In genomic region chr2:73292906-73293533, GRCh38 we compare ENCODE assay signal across 8 cellular contexts. TPM values are rescaled to one million over a fixed set of nuclear protein-coding genes. Genes with fewer than 3 reads are reported as not detected.
DNase-seq lines count a peak whose midpoint lies in the region; ATAC-seq, FAIRE-seq and TF ChIP-seq lines count a peak whose summit lies in the region.

No MANE protein-coding gene starts in this region.

- no peaks in the 10 kb centered on the region for H3K9me3 Mint-ChIP-seq in memory B cell

- no peak overlapping the region for H3K56ac ChIP-seq in IMR-90 (ENCODE audit: extremely low read depth, insufficient read depth, low read length)

- DNase-seq in GM12892 (ENCODE audit: insufficient read length) (peak; percentile 27), IMR-90 (no peak), K562 (ENCODE audit: extremely low read depth in 1 of 4, low spot score in 3 of 4) (no peak), memory B cell (ENCODE audit: low spot score in 2 of 2) (no peak), kidney glomerular epithelial cell (lab: John Stamatoyannopoulos, UW) (no peak), Ammon's horn (ENCODE audit: low spot score) (no peak), GM10248 (ENCODE audit: extremely low spot score) (no peak), A172 (ENCODE audit: low spot score) (no peak)

- in situ Hi-C loops in IMR-90 (cut with MboI; ENCODE audit: low sequenced_read_pairs) = no loop called here
- in situ Hi-C loops in K562 (cut with MboI) = no loop called here

- H3K23ac ChIP-seq in IMR-90 (ENCODE audit: low read depth, low read length) = no peak overlapping the region

- no peak overlapping the region for H2AK5ac ChIP-seq in IMR-90 (ENCODE audit: low read depth, low read length)

- H3K79me2 ChIP-seq in K562 (ENCODE audit: control insufficient read depth, insufficient read depth, low read length) = no peaks in the 10 kb centered on the region

- H2BK5ac ChIP-seq in IMR-90 (ENCODE audit: low read depth, low read length, poor library complexity, severe bottlenecking) = no peak overlapping the region

- TF ChIP-seq POLR2A in GM12892 (IDR thresholded peaks at IDR 0.05; ENCODE audit: low read depth, low read length) (no peak), IMR-90 (IDR thresholded peaks at IDR 0.05; ENCODE audit: low read depth, low read length) (no peak), K562 (conservative IDR thresholded peaks at IDR 0.05) (no peak)

- TF ChIP-seq RAD21 in IMR-90 (IDR thresholded peaks at IDR 0.05; ENCODE audit: low read length) = no peak
- TF ChIP-seq RAD21 in K562 (CRISPR knock-in tag; conservative IDR thresholded peaks at IDR 0.05 in 1 of 2, IDR thresholded peaks at IDR 0.05 in 1 of 2) = no peak

- no peak for TF ChIP-seq CTCF in IMR-90 (conservative IDR thresholded peaks at IDR 0.05; ENCODE audit: low read depth, low read length)
- TF ChIP-seq CTCF in K562 (IDR thresholded peaks at IDR 0.05 in 2 of 3, conservative IDR thresholded peaks at IDR 0.05 in 1 of 3; ENCODE audit: insufficient read depth in 2 of 3, low read depth in 1 of 3, low read length in 3 of 3) = no peak
- TF ChIP-seq CTCF in GM10248 (IDR thresholded peaks at IDR 0.05; ENCODE audit: control extremely low read depth, extremely low read depth, low read depth, missing control alignments) = no peak

- intact Hi-C loops in IMR-90 (cut with micrococcal nuclease) = no loop called here
- intact Hi-C loops in K562 (cut with micrococcal nuclease) = no loop called here

- no peaks in the 10 kb centered on the region; the same call in 1 of the 2 replicates for H3K4me1 ChIP-seq in IMR-90 (ENCODE audit: control insufficient read depth, insufficient read depth, low read length)
- peaks cover 0 to 28% of the 10 kb centered on the region in 2 experiments; a peak in 2 of 5 replicates for H3K4me1 ChIP-seq in K562 (replicated peaks in 1 of 2; ENCODE audit: control insufficient read depth in 2 of 2, insufficient read depth in 2 of 2, low read length in 2 of 2)

- H4K20me1 ChIP-seq in IMR-90 (ENCODE audit: insufficient read depth, low read length) = peaks cover 5% of the 10 kb centered on the region; the same call in 1 of the 2 replicates
- H4K20me1 ChIP-seq in K562 (replicated peaks; ENCODE audit: control insufficient read depth, insufficient read depth, low read length) = peaks cover 3% of the 10 kb centered on the region; the same call in 1 of the 2 replicates

- 2% methylated on average over 30 of the region's 64 CpGs; no CpG with 5 or more reads in 1 of the 2 experiments for WGBS in IMR-90 (ENCODE audit: extremely low coverage in 2 of 2, insufficient read length in 1 of 2), 2 experiments
- 21% methylated on average over 24 of the region's 64 CpGs for WGBS in K562 (ENCODE audit: insufficient coverage, low coverage, missing lambda C conversion rate)

- H2AK9ac ChIP-seq in IMR-90 (replicated peaks; ENCODE audit: low read depth, low read length, poor library complexity) = no peak overlapping the region

- no peak overlapping the region for H3K18ac ChIP-seq in IMR-90 (ENCODE audit: low read depth, low read length)

- H3K4me3 ChIP-seq in IMR-90 (ENCODE audit: insufficient read depth, low read depth, low read length) (peak overlapping the region; percentile 65), K562 (peak overlapping the region; percentile 36; the same call in 1 of the 2 replicates)

- H3K36me3 Mint-ChIP-seq in memory B cell = no peaks in the 10 kb centered on the region

- H3K27me3 ChIP-seq in IMR-90 (ENCODE audit: control insufficient read depth, insufficient read depth, low read length) (peaks cover 65% of the 10 kb centered on the region), K562 (ENCODE audit: control insufficient read depth in 2 of 2, insufficient read depth in 2 of 2, low read length in 2 of 2) (peaks cover 5 to 41% of the 10 kb centered on the region in 2 experiments; a peak in 4 of 5 replicates)

- H3K4me3 Mint-ChIP-seq in memory B cell = peak overlapping the region; percentile 82

- H3K9me1 ChIP-seq in IMR-90 (ENCODE audit: insufficient read depth, low read length) (no peaks in the 10 kb centered on the region), K562 (ENCODE audit: control insufficient read depth, insufficient read depth, low read length) (peaks cover 2% of the 10 kb centered on the region)

- H3K14ac ChIP-seq in IMR-90 (replicated peaks; ENCODE audit: low read depth, low read length) = no peak overlapping the region

- no peaks in the 10 kb centered on the region for H3K79me1 ChIP-seq in IMR-90 (ENCODE audit: low read depth in 1 of 2, low read length in 2 of 2)

- H3K4ac ChIP-seq in IMR-90 (ENCODE audit: low read depth, low read length) = no peak overlapping the region

- H4K5ac ChIP-seq in IMR-90 (ENCODE audit: low read depth, low read length) = no peak overlapping the region

- no peak; the same call in 1 of the 2 replicates for ATAC-seq in IMR-90 (ENCODE audit: low read depth)
- ATAC-seq in K562 = no peak
- ATAC-seq in memory B cell (ENCODE audit: low read depth) = no peak

- H2BK15ac ChIP-seq in IMR-90 (ENCODE audit: low read depth, low read length) = no peak overlapping the region

- H3K27ac Mint-ChIP-seq in memory B cell = peak overlapping the region; percentile 63

- CTCF ChIA-PET in IMR-90 (lab: Yijun Ruan, JAX) = no interaction called here
- CTCF ChIA-PET in K562 (lab: Yijun Ruan, JAX; ENCODE audit: low intra/inter-chr PET ratio) = interaction anchor here (0.7 kb wide), 1 partner anchor 15 kb away, joined by 3 read pairs; no protein-coding TSS in a partner anchor
- CTCF ChIA-PET in GM10248 (lab: Yijun Ruan, JAX) = interaction anchor here (1.2 to 4.3 kb wide), 3 partner anchors 10 to 116 kb away, joined by 3 to 17 read pairs (median 4); no protein-coding TSS in a partner anchor

- FAIRE-seq in GM12892 (lab: Jason Lieb, UNC) = no peak
- FAIRE-seq in K562 (lab: Jason Lieb, UNC) = no peak

- no peaks in the 10 kb centered on the region for H3K36me3 ChIP-seq in IMR-90 (ENCODE audit: control insufficient read depth, insufficient read depth, low read length)
- no peaks in the 10 kb centered on the region for H3K36me3 ChIP-seq in K562 (ENCODE audit: control insufficient read depth, insufficient read depth, low read length)

- peaks cover 5% of the 10 kb centered on the region for H3K4me1 Mint-ChIP-seq in memory B cell

- peak overlapping the region; percentile 95; the same call in 1 of the 2 replicates for H3K4me2 ChIP-seq in IMR-90 (ENCODE audit: low read depth, low read length)
- H3K4me2 ChIP-seq in K562 (ENCODE audit: insufficient read depth, low read length) = no peak overlapping the region

- dilution Hi-C loops in IMR-90 (cut with HindIII; ENCODE audit: low sequenced_read_pairs, unreplicated experiment) = no loop called here

- H3K9ac ChIP-seq in IMR-90 (ENCODE audit: low read depth, low read length) = no peak overlapping the region
- no peak overlapping the region; a peak in 1 of 4 replicates for H3K9ac ChIP-seq in K562 (ENCODE audit: insufficient read depth in 1 of 2, low read depth in 2 of 2, low read length in 2 of 2)

- no peaks in the 10 kb centered on the region for H3K9me3 ChIP-seq in IMR-90 (ENCODE audit: control insufficient read depth, insufficient read depth, low read length)
- H3K9me3 ChIP-seq in K562 (replicated peaks; ENCODE audit: control insufficient read depth, insufficient read depth, low read depth, low read length) = no peaks in the 10 kb centered on the region

- H4K8ac ChIP-seq in IMR-90 (ENCODE audit: low read depth in 2 of 2, low read length in 2 of 2) = no peak overlapping the region

- no peak overlapping the region for H2BK120ac ChIP-seq in IMR-90 (ENCODE audit: low read depth, low read length)

- no peak overlapping the region for H2BK20ac ChIP-seq in IMR-90 (ENCODE audit: low read depth, low read length)

- BruUV-seq in IMR-90 (replicated peaks; lab: Mats Ljungman, UMichigan) (no TSS peak), K562 (replicated peaks; lab: Mats Ljungman, UMichigan) (no TSS peak)

- H3K27ac ChIP-seq in IMR-90 (ENCODE audit: insufficient read depth, low read length) = no peak overlapping the region
- no peak overlapping the region for H3K27ac ChIP-seq in K562 (ENCODE audit: extremely low read depth, low read depth, low read length)

- H2AFZ ChIP-seq in IMR-90 (replicated peaks; ENCODE audit: low read length, poor library complexity) = peak overlapping the region; percentile 92
- no peak overlapping the region for H2AFZ ChIP-seq in K562 (ENCODE audit: low read depth, low read length)

- no peak overlapping the region for H4K91ac ChIP-seq in IMR-90 (ENCODE audit: insufficient read depth, low read depth, low read length)

- H3K27me3 Mint-ChIP-seq in memory B cell = peaks cover 27% of the 10 kb centered on the region

- POLR2A ChIA-PET in IMR-90 (lab: Charles Lee; ENCODE audit: unreplicated experiment) (no interaction called here), K562 (lab: Yijun Ruan, JAX) (no interaction called here), GM10248 (lab: Yijun Ruan, JAX) (interaction anchor here (0.6 kb wide), 2 partner anchors 167 to 1873 kb away, joined by 3 to 8 read pairs; no protein-coding TSS in a partner anchor)

- no peak for TF ChIP-seq EP300 in K562 (IDR thresholded peaks at IDR 0.05; ENCODE audit: low read length)

RNA-seq across cellular contexts. Expression of gene EGR4, which starts 0.3 kb away (rescaled TPM):
- polyA plus RNA-seq in GM12892 (2012; ENCODE audit: missing spikeins) = not detected
- total RNA-seq in IMR-90 (2012; rRNA removed) = not detected in 2 replicates
- not detected in 2 replicates for polyA plus RNA-seq in IMR-90 (2012; rRNA removed)
- polyA plus RNA-seq in IMR-90 (2012; cell fraction: cytosol; rRNA removed) = 0.14 TPM in 2 replicates
- polyA plus RNA-seq in IMR-90 (2012; cell fraction: nucleus; rRNA removed; ENCODE audit: low replicate concordance) = 0.30 and 0.76 TPM in 2 replicates
- total RNA-seq in K562 (2011; cell fraction: chromatin; rRNA removed; ENCODE audit: low replicate concordance) = not detected in 2 replicates
- not detected in 2 replicates for total RNA-seq in K562 (2011; cell fraction: nucleolus; rRNA removed)
- total RNA-seq in K562 (2011; cell fraction: nucleoplasm; rRNA removed) = not detected in 2 replicates
- total RNA-seq in K562 (2014; rRNA removed) = not detected in 2 replicates
- not detected in 2 replicates for total RNA-seq in K562 (2014; rRNA removed; fragmentation: Illumina TruSeq; extraction: Trizol)
- total RNA-seq in K562 (2015; rRNA removed; fragmentation: Illumina TruSeq; extraction: Trizol) = not detected in 2 replicates
- not detected in 2 replicates for total RNA-seq in K562 (2021)
- polyA plus RNA-seq in K562 (2011; rRNA removed) = not detected in 2 replicates
- not detected in 2 replicates for polyA plus RNA-seq in K562 (2011; cell fraction: cytosol; rRNA removed)
- polyA plus RNA-seq in K562 (2011; cell fraction: nucleus; rRNA removed) = not detected in 2 replicates
- not detected in 2 replicates for polyA plus RNA-seq in K562 (2012)
- polyA plus RNA-seq in K562 (2014; fragmentation: Illumina TruSeq; extraction: Trizol) = not detected in 2 replicates
- polyA plus RNA-seq in K562 (2014; fragmentation: Nextera tagmentation; extraction: Ambion mirVana) = not detected
- polyA plus RNA-seq in K562 (2014; rRNA removed) = not detected in 2 replicates
- polyA minus RNA-seq in K562 (2011; rRNA and poly(A)+ RNA removed) = not detected in 2 replicates
- polyA minus RNA-seq in K562 (2011; cell fraction: cytosol; rRNA and poly(A)+ RNA removed) = not detected in 2 replicates
- not detected in 2 replicates for polyA minus RNA-seq in K562 (2011; cell fraction: nucleus; rRNA and poly(A)+ RNA removed)
- not detected in 2 replicates for total RNA-seq in A172 (2014; rRNA removed; shearing (Covaris generic))

RNA-seq across cellular contexts. Expression of gene FBXO41, which starts 8.7 kb away (rescaled TPM):
- polyA plus RNA-seq in GM12892 (2012; ENCODE audit: missing spikeins) = 17.7 TPM
- total RNA-seq in IMR-90 (2012; rRNA removed) = 0.54 and 0.83 TPM in 2 replicates
- 3.4 and 3.7 TPM in 2 replicates for polyA plus RNA-seq in IMR-90 (2012; rRNA removed)
- 1.5 and 2.1 TPM in 2 replicates for polyA plus RNA-seq in IMR-90 (2012; cell fraction: cytosol; rRNA removed)
- 13.6 and 17.8 TPM in 2 replicates for polyA plus RNA-seq in IMR-90 (2012; cell fraction: nucleus; rRNA removed; ENCODE audit: low replicate concordance)
- 9.4 and 23.0 TPM in 2 replicates for total RNA-seq in K562 (2011; cell fraction: chromatin; rRNA removed; ENCODE audit: low replicate concordance)
- total RNA-seq in K562 (2011; cell fraction: nucleolus; rRNA removed) = 12.6 and 13.2 TPM in 2 replicates
- total RNA-seq in K562 (2011; cell fraction: nucleoplasm; rRNA removed) = 9.8 and 10.7 TPM in 2 replicates
- 3.5 and 4.8 TPM in 2 replicates for total RNA-seq in K562 (2014; rRNA removed)
- 1.5 and 1.9 TPM in 2 replicates for total RNA-seq in K562 (2014; rRNA removed; fragmentation: Illumina TruSeq; extraction: Trizol)
- total RNA-seq in K562 (2015; rRNA removed; fragmentation: Illumina TruSeq; extraction: Trizol) = 1.4 and 1.9 TPM in 2 replicates
- total RNA-seq in K562 (2021) = 7.7 and 8.2 TPM in 2 replicates
- 5.5 and 6.1 TPM in 2 replicates for polyA plus RNA-seq in K562 (2011; rRNA removed)
- polyA plus RNA-seq in K562 (2011; cell fraction: cytosol; rRNA removed) = 5.6 and 7.1 TPM in 2 replicates
- polyA plus RNA-seq in K562 (2011; cell fraction: nucleus; rRNA removed) = 26.4 and 47.6 TPM in 2 replicates
- 3.4 and 4.5 TPM in 2 replicates for polyA plus RNA-seq in K562 (2012)
- 4.1 and 4.4 TPM in 2 replicates for polyA plus RNA-seq in K562 (2014; fragmentation: Illumina TruSeq; extraction: Trizol)
- polyA plus RNA-seq in K562 (2014; fragmentation: Nextera tagmentation; extraction: Ambion mirVana) = under 1 TPM; 0.21 to 0.36 TPM
- polyA plus RNA-seq in K562 (2014; rRNA removed) = 6.8 and 7.1 TPM in 2 replicates
- 3.4 and 4.9 TPM in 2 replicates for polyA minus RNA-seq in K562 (2011; rRNA and poly(A)+ RNA removed)
- 3.2 and 5.6 TPM in 2 replicates for polyA minus RNA-seq in K562 (2011; cell fraction: cytosol; rRNA and poly(A)+ RNA removed)
- polyA minus RNA-seq in K562 (2011; cell fraction: nucleus; rRNA and poly(A)+ RNA removed) = 8.7 and 9.3 TPM in 2 replicates
- total RNA-seq in A172 (2014; rRNA removed; shearing (Covaris generic)) = 2.4 and 2.9 TPM in 2 replicates

RNA-seq across cellular contexts. Expression of gene CCT7, which starts 58.9 kb away (rescaled TPM):
- polyA plus RNA-seq in GM12892 (2012; ENCODE audit: missing spikeins) = 400 TPM
- total RNA-seq in IMR-90 (2012; rRNA removed) (557 and 575 TPM in 2 replicates), K562 (2014; rRNA removed) (638 and 695 TPM in 2 replicates), K562 (2014; rRNA removed; fragmentation: Illumina TruSeq; extraction: Trizol) (579 and 592 TPM in 2 replicates), K562 (2015; rRNA removed; fragmentation: Illumina TruSeq; extraction: Trizol) (599 and 679 TPM in 2 replicates), K562 (2021) (647 and 659 TPM in 2 replicates)
- polyA plus RNA-seq in IMR-90 (2012; rRNA removed) (321 and 329 TPM in 2 replicates), K562 (2011; rRNA removed) (366 and 847 TPM in 2 replicates), K562 (2014; fragmentation: Illumina TruSeq; extraction: Trizol) (833 and 856 TPM in 2 replicates), K562 (2014; fragmentation: Nextera tagmentation; extraction: Ambion mirVana) (100 to 1,000 TPM; 326 to 587 TPM), K562 (2014; rRNA removed) (625 and 697 TPM in 2 replicates)
- 226 and 323 TPM in 2 replicates for polyA plus RNA-seq in IMR-90 (2012; cell fraction: cytosol; rRNA removed)
- polyA plus RNA-seq in IMR-90 (2012; cell fraction: nucleus; rRNA removed; ENCODE audit: low replicate concordance) = 107 and 114 TPM in 2 replicates
- 147 and 196 TPM in 2 replicates for total RNA-seq in K562 (2011; cell fraction: chromatin; rRNA removed; ENCODE audit: low replicate concordance)
- total RNA-seq in K562 (2011; cell fraction: nucleolus; rRNA removed) = 171 and 174 TPM in 2 replicates
- 140 and 154 TPM in 2 replicates for total RNA-seq in K562 (2011; cell fraction: nucleoplasm; rRNA removed)
- 404 and 796 TPM in 2 replicates for polyA plus RNA-seq in K562 (2011; cell fraction: cytosol; rRNA removed)
- polyA plus RNA-seq in K562 (2011; cell fraction: nucleus; rRNA removed) = 126 and 224 TPM in 2 replicates
- polyA plus RNA-seq in K562 (2012) = 329 and 1,243 TPM in 2 replicates
- polyA minus RNA-seq in K562 (2011; rRNA and poly(A)+ RNA removed) = 536 and 870 TPM in 2 replicates
- 230 and 274 TPM in 2 replicates for polyA minus RNA-seq in K562 (2011; cell fraction: cytosol; rRNA and poly(A)+ RNA removed)
- 90.9 and 94.3 TPM in 2 replicates for polyA minus RNA-seq in K562 (2011; cell fraction: nucleus; rRNA and poly(A)+ RNA removed)
- 695 and 768 TPM in 2 replicates for total RNA-seq in A172 (2014; rRNA removed; shearing (Covaris generic))

RNA-seq across cellular contexts. Expression of gene PRADC1, which starts 60.0 kb away (rescaled TPM):
- polyA plus RNA-seq in GM12892 (2012; ENCODE audit: missing spikeins) = 9.5 TPM
- total RNA-seq in IMR-90 (2012; rRNA removed) (13.1 and 14.4 TPM in 2 replicates), K562 (2014; rRNA removed) (43.1 and 47.4 TPM in 2 replicates), K562 (2014; rRNA removed; fragmentation: Illumina TruSeq; extraction: Trizol) (26.1 and 32.9 TPM in 2 replicates), K562 (2015; rRNA removed; fragmentation: Illumina TruSeq; extraction: Trizol) (33.8 and 33.9 TPM in 2 replicates), K562 (2021) (36.3 and 41.2 TPM in 2 replicates)
- polyA plus RNA-seq in IMR-90 (2012; rRNA removed) (18.4 and 23.1 TPM in 2 replicates), K562 (2011; rRNA removed) (23.3 and 34.2 TPM in 2 replicates), K562 (2014; fragmentation: Illumina TruSeq; extraction: Trizol) (36.1 and 38.5 TPM in 2 replicates), K562 (2014; fragmentation: Nextera tagmentation; extraction: Ambion mirVana) (10 to 100 TPM in 1 of 2 experiments, 1 to 10 TPM in 1; 7.3 to 10.7 TPM), K562 (2014; rRNA removed) (40.9 and 43.1 TPM in 2 replicates)
- 18.4 and 22.8 TPM in 2 replicates for polyA plus RNA-seq in IMR-90 (2012; cell fraction: cytosol; rRNA removed)
- 5.8 and 9.0 TPM in 2 replicates for polyA plus RNA-seq in IMR-90 (2012; cell fraction: nucleus; rRNA removed; ENCODE audit: low replicate concordance)
- total RNA-seq in K562 (2011; cell fraction: chromatin; rRNA removed; ENCODE audit: low replicate concordance) = 11.4 and 34.2 TPM in 2 replicates
- total RNA-seq in K562 (2011; cell fraction: nucleolus; rRNA removed) = 47.5 and 50.4 TPM in 2 replicates
- total RNA-seq in K562 (2011; cell fraction: nucleoplasm; rRNA removed) = 38.3 and 45.1 TPM in 2 replicates
- polyA plus RNA-seq in K562 (2011; cell fraction: cytosol; rRNA removed) = 27.5 and 84.8 TPM in 2 replicates
- 13.6 and 23.0 TPM in 2 replicates for polyA plus RNA-seq in K562 (2011; cell fraction: nucleus; rRNA removed)
- 34.4 and 39.4 TPM in 2 replicates for polyA plus RNA-seq in K562 (2012)
- polyA minus RNA-seq in K562 (2011; rRNA and poly(A)+ RNA removed) = 9.2 and 20.3 TPM in 2 replicates
- polyA minus RNA-seq in K562 (2011; cell fraction: cytosol; rRNA and poly(A)+ RNA removed) = 9.3 and 18.8 TPM in 2 replicates
- polyA minus RNA-seq in K562 (2011; cell fraction: nucleus; rRNA and poly(A)+ RNA removed) = 6.7 and 7.3 TPM in 2 replicates
- 39.3 and 48.8 TPM in 2 replicates for total RNA-seq in A172 (2014; rRNA removed; shearing (Covaris generic))
